Comparison of ENCODE assay signal across 3 cellular contexts in the genomic region with DNA sequence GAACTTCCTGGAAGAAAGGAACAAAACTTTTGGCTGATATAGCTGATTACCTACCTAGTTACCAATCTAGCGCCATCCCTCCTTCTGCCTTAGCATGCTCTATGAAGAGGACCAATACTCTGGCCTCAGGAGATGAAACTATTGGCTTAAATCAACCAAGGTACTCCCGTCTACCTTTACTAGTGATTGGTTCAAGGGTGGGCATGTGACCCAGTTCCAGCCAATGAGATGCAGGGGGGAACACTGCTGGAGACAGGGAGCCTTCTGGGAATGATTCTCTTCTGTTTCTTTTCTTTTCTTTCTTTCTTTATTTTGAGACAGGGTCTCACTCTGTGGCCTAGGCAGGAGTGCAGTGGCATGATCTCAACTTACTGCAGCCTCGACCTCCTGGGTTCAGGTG.
A peak's percentile ranks its signal among the peaks of the same experiment; 100 is the strongest.
TF ChIP-seq lines count a peak whose summit lies in the region.

No MANE protein-coding gene starts in this region.

TF ChIP-seq in A549, 52 proteins besides CTCF, POLR2A, EP300 and RAD21:
- TF ChIP-seq USF2 (IDR thresholded peaks at IDR 0.05), result 0 out of 2 replicates have a peak, but pooled peaks have one; percentile 31
- TF ChIP-seq ZC3H11A (IDR thresholded peaks at IDR 0.05), result no peak

TF ChIP-seq in IMR-90, 13 proteins besides CTCF, POLR2A, EP300 and RAD21:
- TF ChIP-seq MXI1 (IDR thresholded peaks at IDR 0.05; ENCODE audit: borderline replicate concordance, low read depth, low read length) (no peak), RFX5 (IDR thresholded peaks at IDR 0.05; ENCODE audit: low read depth, low read length) (no peak), BHLHE40 (IDR thresholded peaks at IDR 0.05; ENCODE audit: low read depth, low read length) (no peak), FOS (IDR thresholded peaks at IDR 0.05; ENCODE audit: low read depth, low read length) (no peak), USF2 (IDR thresholded peaks at IDR 0.05; ENCODE audit: low read depth, low read length) (peak; percentile 57; the same call in 1 of the 2 replicates), SMC3 (IDR thresholded peaks at IDR 0.05; ENCODE audit: low read depth, low read length) (no peak), CEBPB (IDR thresholded peaks at IDR 0.05; ENCODE audit: low read depth, low read length) (no peak), ELK1 (IDR thresholded peaks at IDR 0.05; ENCODE audit: borderline replicate concordance, low read depth, low read length) (no peak)

TF ChIP-seq in H1, 55 proteins besides CTCF, POLR2A, EP300 and RAD21:
- TF ChIP-seq MAX (IDR thresholded peaks at IDR 0.05) (no peak), USF2 (IDR thresholded peaks at IDR 0.05; ENCODE audit: low read length) (peak; percentile 68)
TF ChIP-seq in H1: peak in this region for 1.
